Comparison of ENCODE assay signal across 8 cellular contexts in genomic region chr5:134226441-134227192, GRCh38. TPM values are rescaled to one million over a fixed set of nuclear protein-coding genes. Genes with fewer than 3 reads are reported as not detected.
A peak's percentile ranks its signal among the peaks of the same experiment; 100 is the strongest.
DNase-seq lines count a peak whose midpoint lies in the region; ATAC-seq and TF ChIP-seq lines count a peak whose summit lies in the region.

No MANE protein-coding gene starts in this region.

- H3K4me3 ChIP-seq in AG04450 (ENCODE audit: low read depth, low read length) (peak overlapping the region; percentile 96), HL-60 (replicated peaks; ENCODE audit: insufficient read depth, low read length) (peak overlapping the region; percentile 76)

- H3K27me3 Mint-ChIP-seq in activated CD8-positive, alpha-beta T cell treated with anti-CD3 and anti-CD28 coated beads, Interleukin-2, amount 10 ng/mL, durations not matched to agents 7 days and 5 days (ENCODE audit: low read depth), result no peaks in the 10 kb centered on the region

- H3K36me3 Mint-ChIP-seq in activated CD8-positive, alpha-beta T cell treated with anti-CD3 and anti-CD28 coated beads, Interleukin-2, amount 10 ng/mL, durations not matched to agents 7 days and 5 days (ENCODE audit: low read depth), result peaks cover 29% of the 10 kb centered on the region

- peak overlapping the region; percentile 96 for H3K27ac ChIP-seq in AG04450 (ENCODE audit: low read depth, low read length)
- H3K27ac ChIP-seq in HL-60 (replicated peaks), result peak overlapping the region; percentile 81

- no peak for TF ChIP-seq CTCF in AG04450 (IDR thresholded peaks at IDR 0.05; ENCODE audit: low read depth, low read length)
- no peak for TF ChIP-seq CTCF in HL-60 (IDR thresholded peaks at IDR 0.05; ENCODE audit: insufficient read depth, low read length)
- no peak for TF ChIP-seq CTCF in omental fat pad (IDR thresholded peaks at IDR 0.05)

- no peaks in the 10 kb centered on the region for H3K27me3 ChIP-seq in AG04450 (ENCODE audit: control insufficient read depth, insufficient read depth, low read length)
- H3K27me3 ChIP-seq in HL-60 (ENCODE audit: insufficient read depth, poor library complexity, severe bottlenecking), result no peaks in the 10 kb centered on the region

- H3K4me1 Mint-ChIP-seq in activated CD8-positive, alpha-beta T cell treated with anti-CD3 and anti-CD28 coated beads, Interleukin-2, amount 10 ng/mL, durations not matched to agents 7 days and 5 days (ENCODE audit: low read depth), result peaks cover 36% of the 10 kb centered on the region

- no peaks in the 10 kb centered on the region for H3K9me3 Mint-ChIP-seq in activated CD8-positive, alpha-beta T cell treated with anti-CD3 and anti-CD28 coated beads, Interleukin-2, amount 10 ng/mL, durations not matched to agents 7 days and 5 days (ENCODE audit: insufficient read depth)

- H3K4me3 Mint-ChIP-seq in activated CD8-positive, alpha-beta T cell treated with anti-CD3 and anti-CD28 coated beads, Interleukin-2, amount 10 ng/mL, durations not matched to agents 7 days and 5 days, result peak overlapping the region; percentile 96

- ATAC-seq in GM19035 (IDR thresholded peaks at IDR 0.05; ENCODE audit: unreplicated experiment) (peak; percentile 26), omental fat pad (ENCODE audit: low FRiP score) (peak; percentile 53)
- peak; percentile 56 for ATAC-seq in activated CD8-positive, alpha-beta T cell treated with anti-CD3 and anti-CD28 coated beads, Interleukin-2, amount 10 ng/mL, durations not matched to agents 7 days and 5 days

- H3K9me3 ChIP-seq in AG04450 (ENCODE audit: control insufficient read depth, insufficient read depth, low read length), result no peaks in the 10 kb centered on the region; the same call in 1 of the 2 replicates

- H3K27ac Mint-ChIP-seq in activated CD8-positive, alpha-beta T cell treated with anti-CD3 and anti-CD28 coated beads, Interleukin-2, amount 10 ng/mL, durations not matched to agents 7 days and 5 days, result peak overlapping the region; percentile 99

- POLR2A ChIA-PET in AG04450 (lab: Yijun Ruan, JAX), result interaction anchor here (0.5 to 2.9 kb wide), 17 partner anchors 10 to 619 kb away, joined by 3 to 38 read pairs (median 5); partner anchors contain the start of genes C5orf24 and SKP1
- POLR2A ChIA-PET in activated CD8-positive, alpha-beta T cell treated with anti-CD3 and anti-CD28 coated beads, Interleukin-2, amount 10 ng/mL, durations not matched to agents 7 days and 5 days (lab: Charles Lee), result interaction anchor here (0.6 to 7.0 kb wide), 23 partner anchors 9 to 678 kb away, joined by 3 to 78 read pairs (median 5); partner anchors contain the start of genes C5orf24, CDKN2AIPNL, PCBD2 and SEC24A

- CTCF ChIA-PET in AG04450 (lab: Charles Lee), result interaction anchor here (0.6 to 8.7 kb wide), 8 partner anchors 9 to 63 kb away, joined by 3 to 37 read pairs (median 4); no protein-coding TSS in a partner anchor
- CTCF ChIA-PET in activated CD8-positive, alpha-beta T cell treated with anti-CD3 and anti-CD28 coated beads, Interleukin-2, amount 10 ng/mL, durations not matched to agents 7 days and 5 days (lab: Charles Lee), result interaction anchor here (0.6 to 3.0 kb wide), 16 partner anchors 10 to 360 kb away, joined by 3 to 14 read pairs (median 4); partner anchors contain the start of gene UBE2B

- DNase-seq in AG04450 (ENCODE audit: low read depth, low spot score) (no peak), HL-60 (ENCODE audit: low read depth in 1 of 2, low spot score in 1 of 2) (no peak), fibroblast of peridontal ligament (ENCODE audit: extremely low read depth) (peak; percentile 33), omental fat pad (ENCODE audit: low spot score) (no peak), NCI-H1417 treated with DMSO at 0.1 percent for 48 hours (lab: John Stamatoyannopoulos, UW) (no peak), SK-N-DZ (ENCODE audit: low spot score) (no peak)
- DNase-seq in activated CD8-positive, alpha-beta T cell treated with anti-CD3 and anti-CD28 coated beads, Interleukin-2, amount 10 ng/mL, durations not matched to agents 7 days and 5 days, result peak; percentile 82

RNA-seq across cellular contexts. Expression of gene PPP2CA, which starts 0.7 kb away (rescaled TPM):
- polyA plus RNA-seq in AG04450 (2011; rRNA removed), result 175 and 252 TPM in 2 replicates
- 49.5 and 107 TPM in 2 replicates for polyA minus RNA-seq in AG04450 (2011; rRNA and poly(A)+ RNA removed)
- 100 to 1,000 TPM; 158 to 167 TPM for total RNA-seq in activated CD8-positive, alpha-beta T cell treated with anti-CD3 and anti-CD28 coated beads, Interleukin-2, amount 10 ng/mL, durations not matched to agents 7 days and 5 days
- total RNA-seq in omental fat pad, result 100 to 1,000 TPM; 101 to 244 (median 132) TPM
- polyA plus RNA-seq in SK-N-DZ (2014; cell fraction: cytosol; rRNA removed), result 150 and 162 TPM in 2 replicates
- polyA plus RNA-seq in SK-N-DZ (2014; cell fraction: nucleus; rRNA removed), result 79.7 and 108 TPM in 2 replicates

RNA-seq across cellular contexts. Expression of gene SKP1, which starts 49.9 kb away (rescaled TPM):
- 725 and 1,036 TPM in 2 replicates for polyA plus RNA-seq in AG04450 (2011; rRNA removed)
- 151 and 283 TPM in 2 replicates for polyA minus RNA-seq in AG04450 (2011; rRNA and poly(A)+ RNA removed)
- total RNA-seq in activated CD8-positive, alpha-beta T cell treated with anti-CD3 and anti-CD28 coated beads, Interleukin-2, amount 10 ng/mL, durations not matched to agents 7 days and 5 days, result 100 to 1,000 TPM; 203 to 206 TPM
- 100 to 1,000 TPM; 121 to 219 (median 211) TPM for total RNA-seq in omental fat pad
- polyA plus RNA-seq in SK-N-DZ (2014; cell fraction: cytosol; rRNA removed), result 635 and 699 TPM in 2 replicates
- 270 and 380 TPM in 2 replicates for polyA plus RNA-seq in SK-N-DZ (2014; cell fraction: nucleus; rRNA removed)

Comparison
In these comparisons a context has a peak if more than half of its experiments do, and no peak if none do; other contexts are left out.
1. DNase-seq: peak in activated CD8-positive, alpha-beta T cell treated with anti-CD3 and anti-CD28 coated beads, Interleukin-2, amount 10 ng/mL, durations not matched to agents 7 days and 5 days (single experiment) and fibroblast of peridontal ligament (single experiment); none in AG04450 (single experiment), HL-60 (0 of 2), omental fat pad (single experiment), NCI-H1417 treated with DMSO at 0.1 percent for 48 hours (single experiment) and SK-N-DZ (single experiment).
2. Peak in every context shown above with its lines, with median percentiles within 50 percentile points of each other: ATAC-seq.